ENCODE assay signal across 13 cellular contexts in genomic region chr16:31355701-31356100, GRCh38. TPM values are rescaled to one million over a fixed set of nuclear protein-coding genes. Genes with fewer than 3 reads are reported as not detected.
DNase-seq lines count a peak whose midpoint lies in the region; ATAC-seq lines count a peak whose summit lies in the region.
"Had no signal": no experiment of that assay in that cellular context is flagged by ENCODE, and none has a peak within 500 bp of the region (broad histone marks: within the 10 kb centered on the region; RNA-seq: fewer than 3 reads in every experiment).

No MANE protein-coding gene starts in this region.

- DNase-seq in activated CD8-positive, alpha-beta memory T cell treated with anti-CD3 and anti-CD28 coated beads, Interleukin-2, amount 10 ng/mL, durations not matched to agents 7 days and 5 days, result no peak
- DNase-seq in activated CD8-positive, alpha-beta memory T cell treated with anti-CD3 and anti-CD28 coated beads, Interleukin-2, amount 50 U/mL, for 48 hours, result no peak
- no peak for DNase-seq in effector memory CD8-positive, alpha-beta T cell
- DNase-seq in MV-4-11 (lab: John Stamatoyannopoulos, UW), result no peak
- DNase-seq in NCI-H187 (lab: John Stamatoyannopoulos, UW), result no peak
- DNase-seq: NCI-H1105 treated with DMSO at 0.1 percent for 48 hours, RPMI8226, SW 1271 had no signal

- peaks cover 9% of the 10 kb centered on the region for H3K36me3 Mint-ChIP-seq in activated CD8-positive, alpha-beta memory T cell treated with anti-CD3 and anti-CD28 coated beads, Interleukin-2, amount 10 ng/mL, durations not matched to agents 7 days and 5 days
- H3K36me3 Mint-ChIP-seq in IgD-negative memory B cell, result peaks cover 3% of the 10 kb centered on the region
- H3K36me3 Mint-ChIP-seq in effector memory CD8-positive, alpha-beta T cell (ENCODE audit: insufficient read depth), result no peaks in the 10 kb centered on the region
- peaks cover 9% of the 10 kb centered on the region for H3K36me3 Mint-ChIP-seq in stimulated activated memory B cell treated with anti-CD40 and anti-IgM and Interleukin-4, amounts not matched to agents 10 μg/mL and 1 μg/mL and 100 μg/mL, for 72 hours

- no peaks in the 10 kb centered on the region for H3K9me3 Mint-ChIP-seq in activated CD8-positive, alpha-beta memory T cell treated with anti-CD3 and anti-CD28 coated beads, Interleukin-2, amount 10 ng/mL, durations not matched to agents 7 days and 5 days (ENCODE audit: low read depth)
- H3K9me3 Mint-ChIP-seq in IgD-negative memory B cell, result no peaks in the 10 kb centered on the region
- no peaks in the 10 kb centered on the region for H3K9me3 Mint-ChIP-seq in effector memory CD8-positive, alpha-beta T cell
- H3K9me3 Mint-ChIP-seq in stimulated activated memory B cell treated with anti-CD40 and anti-IgM and Interleukin-4, amounts not matched to agents 10 μg/mL and 1 μg/mL and 100 μg/mL, for 72 hours, result no peaks in the 10 kb centered on the region

- peaks cover 62% of the 10 kb centered on the region for H3K4me1 Mint-ChIP-seq in activated CD8-positive, alpha-beta memory T cell treated with anti-CD3 and anti-CD28 coated beads, Interleukin-2, amount 10 ng/mL, durations not matched to agents 7 days and 5 days
- H3K4me1 Mint-ChIP-seq in IgD-negative memory B cell, result peaks cover 39 to 53% (median 50%) of the 10 kb centered on the region in 3 donors
- H3K4me1 Mint-ChIP-seq in effector memory CD8-positive, alpha-beta T cell (ENCODE audit: low read depth in 2 of 2), result peaks cover 40 to 42% of the 10 kb centered on the region in 2 donors
- H3K4me1 Mint-ChIP-seq in stimulated activated memory B cell treated with anti-CD40 and anti-IgM and Interleukin-4, amounts not matched to agents 10 μg/mL and 1 μg/mL and 100 μg/mL, for 72 hours, result peaks cover 68% of the 10 kb centered on the region

- H3K27ac Mint-ChIP-seq in activated CD8-positive, alpha-beta memory T cell treated with anti-CD3 and anti-CD28 coated beads, Interleukin-2, amount 10 ng/mL, durations not matched to agents 7 days and 5 days, result peak overlapping the region; percentile 93
- peak overlapping the region; percentile 18 to 94 (median 74) for H3K27ac Mint-ChIP-seq in IgD-negative memory B cell
- H3K27ac Mint-ChIP-seq in effector memory CD8-positive, alpha-beta T cell, result peak overlapping the region; percentile 74 to 95
- peak overlapping the region; percentile 90 for H3K27ac Mint-ChIP-seq in stimulated activated memory B cell treated with anti-CD40 and anti-IgM and Interleukin-4, amounts not matched to agents 10 μg/mL and 1 μg/mL and 100 μg/mL, for 72 hours

- H3K4me3 Mint-ChIP-seq in activated CD8-positive, alpha-beta memory T cell treated with anti-CD3 and anti-CD28 coated beads, Interleukin-2, amount 10 ng/mL, durations not matched to agents 7 days and 5 days, result peak overlapping the region; percentile 45
- peak overlapping the region; percentile 28 to 87 (median 45) for H3K4me3 Mint-ChIP-seq in IgD-negative memory B cell
- H3K4me3 Mint-ChIP-seq in effector memory CD8-positive, alpha-beta T cell, result peak overlapping the region; percentile 45 to 71
- peak overlapping the region; percentile 80 for H3K4me3 Mint-ChIP-seq in stimulated activated memory B cell treated with anti-CD40 and anti-IgM and Interleukin-4, amounts not matched to agents 10 μg/mL and 1 μg/mL and 100 μg/mL, for 72 hours

- H3K27me3 Mint-ChIP-seq in activated CD8-positive, alpha-beta memory T cell treated with anti-CD3 and anti-CD28 coated beads, Interleukin-2, amount 10 ng/mL, durations not matched to agents 7 days and 5 days, result no peaks in the 10 kb centered on the region
- H3K27me3 Mint-ChIP-seq in IgD-negative memory B cell, result peaks cover 2% of the 10 kb centered on the region
- H3K27me3 Mint-ChIP-seq in effector memory CD8-positive, alpha-beta T cell, result no peaks in the 10 kb centered on the region
- no peaks in the 10 kb centered on the region for H3K27me3 Mint-ChIP-seq in stimulated activated memory B cell treated with anti-CD40 and anti-IgM and Interleukin-4, amounts not matched to agents 10 μg/mL and 1 μg/mL and 100 μg/mL, for 72 hours

- ATAC-seq in activated CD8-positive, alpha-beta memory T cell treated with anti-CD3 and anti-CD28 coated beads, Interleukin-2, amount 10 ng/mL, durations not matched to agents 7 days and 5 days, result no peak
- ATAC-seq in effector memory CD8-positive, alpha-beta T cell (replicated peaks), result no peak
- ATAC-seq in stimulated activated memory B cell treated with anti-CD40 and anti-IgM and Interleukin-4, amounts not matched to agents 10 μg/mL and 1 μg/mL and 100 μg/mL, for 72 hours, result no peak
- no peak for ATAC-seq in HG02642 (IDR thresholded peaks at IDR 0.05; ENCODE audit: poor library complexity, unreplicated experiment)

- CTCF ChIA-PET in activated CD8-positive, alpha-beta memory T cell treated with anti-CD3 and anti-CD28 coated beads, Interleukin-2, amount 10 ng/mL, durations not matched to agents 7 days and 5 days (lab: Charles Lee), result interaction anchor here (1.3 to 3.9 kb wide), 4 partner anchors 8 to 105 kb away, joined by 3 to 21 read pairs (median 3); no protein-coding TSS in a partner anchor

RNA-seq across cellular contexts. Expression of gene ITGAX, which starts 0.7 kb away (rescaled TPM):
- total RNA-seq in activated CD8-positive, alpha-beta memory T cell treated with anti-CD3 and anti-CD28 coated beads, Interleukin-2, amount 10 ng/mL, durations not matched to agents 7 days and 5 days, result 10 to 100 TPM; 56.8 to 62.0 TPM
- 6.2 TPM for polyA plus RNA-seq in IgD-negative memory B cell
- total RNA-seq: chondrocyte had no signal
- polyA plus RNA-seq: smooth muscle cell had no signal

RNA-seq across cellular contexts. Expression of gene ITGAD, which starts 37.4 kb away (rescaled TPM):
- under 1 TPM; 0.09 to 0.23 TPM for total RNA-seq in activated CD8-positive, alpha-beta memory T cell treated with anti-CD3 and anti-CD28 coated beads, Interleukin-2, amount 10 ng/mL, durations not matched to agents 7 days and 5 days
- polyA plus RNA-seq in IgD-negative memory B cell, result not detected
- total RNA-seq: chondrocyte, smooth muscle cell had no signal
- polyA plus RNA-seq: smooth muscle cell had no signal
